Comparison of ENCODE assay signal across 18 cellular contexts in the genomic region with DNA sequence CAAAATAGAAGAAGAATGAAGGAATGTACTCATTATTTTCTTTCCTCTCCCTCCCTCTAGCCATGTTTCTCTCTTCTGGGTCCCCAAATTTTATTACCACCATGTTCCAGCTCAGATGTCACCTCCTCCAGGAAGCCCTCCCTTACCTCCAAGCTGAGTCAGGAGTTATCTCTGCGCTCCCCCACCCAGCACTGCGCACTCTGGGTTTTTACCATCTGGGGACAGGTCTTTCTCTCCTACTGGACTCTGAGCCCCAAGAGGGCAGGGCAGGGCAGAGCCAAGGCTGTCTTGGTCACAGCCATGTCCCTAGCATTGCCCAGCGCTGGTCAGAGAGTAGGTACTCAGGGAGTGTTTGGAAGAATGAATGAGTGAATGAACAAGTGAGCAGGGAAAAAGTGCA. TPM values are rescaled to one million over a fixed set of nuclear protein-coding genes. Genes with fewer than 3 reads are reported as not detected.
DNase-seq lines count a peak whose midpoint lies in the region; ATAC-seq and TF ChIP-seq lines count a peak whose summit lies in the region.
"Had no signal": no experiment of that assay in that cellular context is flagged by ENCODE, and none has a peak within 500 bp of the region (broad histone marks: within the 10 kb centered on the region; RNA-seq: fewer than 3 reads in every experiment).

No MANE protein-coding gene starts in this region.

- no TSS peak for BruUV-seq in Calu3 (replicated peaks; lab: Mats Ljungman, UMichigan)

- intact Hi-C loops in Calu3 (cut with micrococcal nuclease; ENCODE audit: unreplicated experiment), result no loop called here
- intact Hi-C loops in activated CD4-positive, alpha-beta memory T cell treated with anti-CD3 and anti-CD28 coated beads for 36 hours (cut with micrococcal nuclease), result no loop called here

- H3K4me1 ChIP-seq in BLaER1, result peaks cover 57% of the 10 kb centered on the region

- POLR2A ChIA-PET in activated CD4-positive, alpha-beta memory T cell treated with anti-CD3 and anti-CD28 coated beads for 36 hours (lab: Charles Lee), result no interaction called here

- H3K27me3 Mint-ChIP-seq in Calu3 (ENCODE audit: unreplicated experiment) (peaks cover 48% of the 10 kb centered on the region), immature natural killer cell (ENCODE audit: low read depth in 3 of 3) (peaks cover 2 to 26% (median 12%) of the 10 kb centered on the region in 3 donors)
- H3K27me3 Mint-ChIP-seq in activated CD4-positive, alpha-beta memory T cell treated with anti-CD3 and anti-CD28 coated beads for 36 hours, result no peaks in the 10 kb centered on the region

- H3K9me3 Mint-ChIP-seq in Calu3 (ENCODE audit: low read depth, unreplicated experiment), result no peaks in the 10 kb centered on the region
- no peaks in the 10 kb centered on the region for H3K9me3 Mint-ChIP-seq in activated CD4-positive, alpha-beta memory T cell treated with anti-CD3 and anti-CD28 coated beads for 36 hours
- H3K9me3 Mint-ChIP-seq in immature natural killer cell, result no peaks in the 10 kb centered on the region
- H3K9me3 Mint-ChIP-seq: neural crest cell had no signal

- peak overlapping the region; percentile 48; the same call in 1 of the 2 replicates for H3K9ac ChIP-seq in BLaER1

- H3K4me1 Mint-ChIP-seq in Calu3 (ENCODE audit: low read depth, unreplicated experiment) (peaks cover 10% of the 10 kb centered on the region), immature natural killer cell (peaks cover 11 to 14% of the 10 kb centered on the region in 2 donors)
- peaks cover 20% of the 10 kb centered on the region for H3K4me1 Mint-ChIP-seq in activated CD4-positive, alpha-beta memory T cell treated with anti-CD3 and anti-CD28 coated beads for 36 hours (ENCODE audit: low read depth)

- DNase-seq in Calu3 (no peak), immature natural killer cell (no peak), occipital lobe (lab: John Stamatoyannopoulos, UW) (no peak)
- no peak for DNase-seq in activated CD4-positive, alpha-beta memory T cell treated with anti-CD3 and anti-CD28 coated beads for 36 hours
- DNase-seq: adrenal gland; BE2C; esophagus squamous epithelium; NCI-H1417 treated with DMSO at 0.1 percent for 48 hours; NCI-H226; stimulated activated CD4-positive, alpha-beta T cell treated with anti-CD3 and anti-CD28 coated beads, Interleukin-2, amount 100 ng/mL, for 48 hours had no signal

- peak overlapping the region; percentile 7 for H3K27ac Mint-ChIP-seq in Calu3 (ENCODE audit: unreplicated experiment)
- peak overlapping the region; percentile 21 for H3K27ac Mint-ChIP-seq in activated CD4-positive, alpha-beta memory T cell treated with anti-CD3 and anti-CD28 coated beads for 36 hours
- H3K27ac Mint-ChIP-seq in immature natural killer cell, result no peak overlapping the region

- H3K9me3 ChIP-seq in BLaER1, result no peaks in the 10 kb centered on the region
- H3K9me3 ChIP-seq: adrenal gland, BE2C, esophagus squamous epithelium, vagina had no signal

- H3K27me3 ChIP-seq in BLaER1, result peaks cover 42% of the 10 kb centered on the region
- H3K27me3 ChIP-seq: adrenal gland, BE2C, vagina had no signal

- H4K20me1 ChIP-seq in BLaER1, result no peaks in the 10 kb centered on the region

- no peaks in the 10 kb centered on the region for H3K36me3 ChIP-seq in BLaER1
- H3K36me3 ChIP-seq: adrenal gland, BE2C, esophagus squamous epithelium, vagina had no signal

- H3K4me3 ChIP-seq in BLaER1, result peak overlapping the region; percentile 62; the same call in 1 of the 2 replicates

- no peak for TF ChIP-seq CTCF in Calu3 (IDR thresholded peaks at IDR 0.05; ENCODE audit: unreplicated experiment)

- no peak overlapping the region for H3K27ac ChIP-seq in BLaER1
- H3K27ac ChIP-seq: adrenal gland, vagina had no signal

- no peaks in the 10 kb centered on the region for H3K36me3 Mint-ChIP-seq in Calu3 (ENCODE audit: insufficient read depth, unreplicated experiment)
- H3K36me3 Mint-ChIP-seq in activated CD4-positive, alpha-beta memory T cell treated with anti-CD3 and anti-CD28 coated beads for 36 hours, result no peaks in the 10 kb centered on the region
- no peaks in the 10 kb centered on the region for H3K36me3 Mint-ChIP-seq in immature natural killer cell

- ATAC-seq in GM21367 (IDR thresholded peaks at IDR 0.05; ENCODE audit: unreplicated experiment) (no peak), HG02759 (IDR thresholded peaks at IDR 0.05; ENCODE audit: unreplicated experiment) (no peak), HG03139 (IDR thresholded peaks at IDR 0.05; ENCODE audit: unreplicated experiment) (no peak)
- ATAC-seq: left lobe of liver, right cardiac atrium had no signal

- H3K4me2 ChIP-seq in BLaER1, result peak overlapping the region; percentile 96

- CTCF ChIA-PET in Calu3 (lab: Charles Lee), result interaction anchor here (1.3 kb wide), 1 partner anchor 16 kb away, joined by 5 read pairs; no protein-coding TSS in a partner anchor
- CTCF ChIA-PET in activated CD4-positive, alpha-beta memory T cell treated with anti-CD3 and anti-CD28 coated beads for 36 hours (lab: Charles Lee), result interaction anchor here (1.1 to 3.0 kb wide), 6 partner anchors 11 to 121 kb away, joined by 3 to 14 read pairs (median 4); a partner anchor contains a TSS

- peak overlapping the region; percentile 13 for H3K4me3 Mint-ChIP-seq in Calu3 (ENCODE audit: low read depth, unreplicated experiment)
- peak overlapping the region; percentile 76 for H3K4me3 Mint-ChIP-seq in activated CD4-positive, alpha-beta memory T cell treated with anti-CD3 and anti-CD28 coated beads for 36 hours
- H3K4me3 Mint-ChIP-seq in immature natural killer cell, result peak overlapping the region; percentile 5 to 69 (median 57)
- H3K4me3 Mint-ChIP-seq: neural crest cell had no signal

RNA-seq across cellular contexts. Expression of a gene that starts 2.9 kb away (rescaled TPM):
- total RNA-seq in Calu3 (2022) (not detected in 2 replicates), occipital lobe (not detected)
- total RNA-seq in activated CD4-positive, alpha-beta memory T cell treated with anti-CD3 and anti-CD28 coated beads for 36 hours, result 1 to 10 TPM; 9.5 TPM
- not detected for polyA plus RNA-seq in immature natural killer cell
- total RNA-seq: esophagus squamous epithelium, left lobe of liver, neural crest cell, vagina had no signal
- polyA plus RNA-seq: adrenal gland, right cardiac atrium had no signal

RNA-seq across cellular contexts. Expression of a gene that starts 8.2 kb away (rescaled TPM):
- total RNA-seq in Calu3 (2022), result not detected in 2 replicates
- total RNA-seq in activated CD4-positive, alpha-beta memory T cell treated with anti-CD3 and anti-CD28 coated beads for 36 hours, result 10 to 100 TPM; 22.6 to 24.6 TPM
- polyA plus RNA-seq in immature natural killer cell, result under 1 TPM in 2 of 3 donors, not detected in 1; 0.14 to 0.52 TPM
- total RNA-seq in occipital lobe, result not detected
- total RNA-seq: neural crest cell had no signal

RNA-seq across cellular contexts. Expression of a gene that starts 27.9 kb away (rescaled TPM):
- total RNA-seq in Calu3 (2022) (not detected in 2 replicates), occipital lobe (14.5 TPM)
- 1 to 10 TPM; 2.8 to 3.0 TPM for total RNA-seq in activated CD4-positive, alpha-beta memory T cell treated with anti-CD3 and anti-CD28 coated beads for 36 hours
- not detected for polyA plus RNA-seq in immature natural killer cell

RNA-seq across cellular contexts. Expression of a gene that starts 32.0 kb away (rescaled TPM):
- total RNA-seq in Calu3 (2022), result 182 and 220 TPM in 2 replicates
- total RNA-seq in activated CD4-positive, alpha-beta memory T cell treated with anti-CD3 and anti-CD28 coated beads for 36 hours, result 100 to 1,000 TPM; 410 to 425 TPM
- 100 to 1,000 TPM; 151 to 185 (median 178) TPM for polyA plus RNA-seq in immature natural killer cell
- total RNA-seq in occipital lobe, result 224 TPM

Comparison
In these comparisons a context has a peak if more than half of its experiments do, and no peak if none do; other contexts are left out.
1. H3K27ac Mint-ChIP-seq: peak in Calu3 (single experiment) and activated CD4-positive, alpha-beta memory T cell treated with anti-CD3 and anti-CD28 coated beads for 36 hours (single experiment); none in immature natural killer cell (0 of 6).
2. H3K4me3 Mint-ChIP-seq: peak in every context shown above with its lines; median percentile 76 in activated CD4-positive, alpha-beta memory T cell treated with anti-CD3 and anti-CD28 coated beads for 36 hours; 57 in immature natural killer cell; 13 in Calu3.
3. RNA of a gene that starts 2.9 kb away (total RNA-seq): 9.5 TPM in activated CD4-positive, alpha-beta memory T cell treated with anti-CD3 and anti-CD28 coated beads for 36 hours; not detected in Calu3 and not detected in occipital lobe (single experiment); every median in the first group is over 10 times any median in the second.
4. RNA of a gene that starts 8.2 kb away (total RNA-seq): 22.6 to 24.6 TPM in activated CD4-positive, alpha-beta memory T cell treated with anti-CD3 and anti-CD28 coated beads for 36 hours; not detected in Calu3 and not detected in occipital lobe (single experiment); every median in the first group is over 10 times any median in the second.